Comparison of ENCODE assay signal across 1 cellular context in genomic region chr15:25705430-25706115, GRCh38.
TF ChIP-seq lines count a peak whose summit lies in the region.

No MANE protein-coding gene starts in this region.

TF ChIP-seq in WTC11, 78 proteins besides CTCF, POLR2A, EP300 and RAD21 (continued from another document):
- no peak for TF ChIP-seq AR (CRISPR knock-in tag; IDR thresholded peaks at IDR 0.05)
- no peak for TF ChIP-seq ATF1 (CRISPR knock-in tag; IDR thresholded peaks at IDR 0.05)
- TF ChIP-seq ZNF416 (CRISPR knock-in tag; IDR thresholded peaks at IDR 0.05): no peak
- TF ChIP-seq MYBL2 (CRISPR knock-in tag; IDR thresholded peaks at IDR 0.05): no peak
- no peak for TF ChIP-seq SOX15 (CRISPR knock-in tag; IDR thresholded peaks at IDR 0.05)
- TF ChIP-seq USF2 (CRISPR knock-in tag; IDR thresholded peaks at IDR 0.05): no peak
- TF ChIP-seq TEAD1 (CRISPR knock-in tag; IDR thresholded peaks at IDR 0.05): no peak
- no peak for TF ChIP-seq FOXJ3 (CRISPR knock-in tag; IDR thresholded peaks at IDR 0.05; ENCODE audit: borderline replicate concordance)
- no peak for TF ChIP-seq ATF3 (CRISPR knock-in tag; conservative IDR thresholded peaks at IDR 0.05)
- TF ChIP-seq GTF2I (CRISPR knock-in tag; conservative IDR thresholded peaks at IDR 0.05): no peak
- no peak for TF ChIP-seq RORB (CRISPR knock-in tag; IDR thresholded peaks at IDR 0.05)
- no peak for TF ChIP-seq IRF1 (CRISPR knock-in tag; IDR thresholded peaks at IDR 0.05)
TF ChIP-seq in WTC11: peak in this region for 0.
